ENCODE assay signal across 21 cellular contexts in the genomic region with DNA sequence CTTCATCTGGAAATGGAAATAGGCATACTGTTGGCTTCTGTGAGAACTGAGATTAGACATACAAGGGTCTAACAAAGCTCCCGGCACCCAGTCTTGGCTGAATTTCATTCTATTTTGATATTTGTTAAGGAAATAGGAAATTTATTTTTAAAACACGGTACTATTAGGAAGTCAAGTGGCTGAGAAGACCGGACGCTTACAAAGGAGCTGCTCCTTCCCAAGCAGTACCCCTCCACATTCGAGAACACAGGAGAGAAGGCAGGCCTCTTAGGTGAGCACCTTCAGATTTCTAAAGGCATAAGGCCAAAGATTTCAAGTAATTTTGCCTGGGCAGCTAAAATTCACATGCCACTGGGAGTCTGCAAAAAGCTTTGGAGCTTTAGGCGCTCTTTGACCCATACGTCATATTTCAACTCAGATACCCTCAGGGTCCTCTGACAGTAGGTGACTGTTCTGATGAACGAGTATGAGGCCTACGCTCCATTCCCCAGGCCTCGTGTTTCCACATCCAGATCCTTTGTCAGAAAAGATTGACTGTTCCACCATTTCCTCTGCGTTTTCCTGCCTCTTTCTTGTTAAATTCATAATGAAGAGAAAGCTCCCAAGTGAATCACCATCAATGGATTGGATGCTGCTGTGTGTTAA.
"Had no signal": no experiment of that assay in that cellular context is flagged by ENCODE, and none has a peak within 500 bp of the region (broad histone marks: within the 10 kb centered on the region; RNA-seq: fewer than 3 reads in every experiment).

No MANE protein-coding gene starts in this region.

- H3K27ac ChIP-seq: psoas muscle, right lobe of liver, thoracic aorta, tibial nerve had no signal

- H3K4me1 ChIP-seq: right lobe of liver had no signal

- H3K27me3 ChIP-seq: gastrocnemius medialis, right lobe of liver, tibial nerve had no signal

- H3K9me3 Mint-ChIP-seq: effector memory CD8-positive, alpha-beta T cell; natural killer cell treated with Interleukin-12 subunit alpha and Interleukin-12 subunit beta and Interleukin-15 and Interleukin-18, amount 100 ng/mL, for 72 hours; stimulated activated naive B cell treated with anti-CD40 and anti-IgM and Interleukin-4, amounts not matched to agents 10 μg/mL and 1 μg/mL and 100 μg/mL, for 72 hours; stimulated activated naive CD8-positive, alpha-beta T cell treated with anti-CD3 and anti-CD28 coated beads, Interleukin-15, Interleukin-2, amounts not matched to agents 100 ng/mL and 50 ng/mL, for 24 hours had no signal

- DNase-seq: cortex of kidney; effector memory CD8-positive, alpha-beta T cell; erythroblast; gastrocnemius medialis; head of caudate nucleus; mammary epithelial cell; mucosa of descending colon; naive B cell; psoas muscle; retina; right lobe of liver; small intestine; stimulated activated CD4-positive, alpha-beta T cell treated with anti-CD3 and anti-CD28 coated beads, Interleukin-15, amount 100 ng/mL, for 24 hours; stimulated activated CD4-positive, alpha-beta T cell treated with anti-CD3 and anti-CD28 coated beads, Interleukin-2, amount 100 ng/mL, for 48 hours; stimulated activated naive B cell treated with anti-CD40 and anti-IgM and Interleukin-4, amounts not matched to agents 10 μg/mL and 1 μg/mL and 100 μg/mL, for 72 hours had no signal

- H3K4me3 ChIP-seq: gastrocnemius medialis, mucosa of descending colon, psoas muscle, right lobe of liver, thoracic aorta, tibial nerve had no signal

- H3K4me3 Mint-ChIP-seq: effector memory CD8-positive, alpha-beta T cell; naive B cell; natural killer cell treated with Interleukin-12 subunit alpha and Interleukin-12 subunit beta and Interleukin-15 and Interleukin-18, amount 100 ng/mL, for 72 hours; stimulated activated naive B cell treated with anti-CD40 and anti-IgM and Interleukin-4, amounts not matched to agents 10 μg/mL and 1 μg/mL and 100 μg/mL, for 72 hours; stimulated activated naive CD8-positive, alpha-beta T cell treated with anti-CD3 and anti-CD28 coated beads, Interleukin-15, Interleukin-2, amounts not matched to agents 100 ng/mL and 50 ng/mL, for 24 hours had no signal

- H3K36me3 ChIP-seq: gastrocnemius medialis, right lobe of liver, thoracic aorta, tibial nerve had no signal

- FAIRE-seq: endometrium, keratinocyte, small intestine had no signal

- H3K36me3 Mint-ChIP-seq: naive B cell; natural killer cell treated with Interleukin-12 subunit alpha and Interleukin-12 subunit beta and Interleukin-15 and Interleukin-18, amount 100 ng/mL, for 72 hours; stimulated activated naive B cell treated with anti-CD40 and anti-IgM and Interleukin-4, amounts not matched to agents 10 μg/mL and 1 μg/mL and 100 μg/mL, for 72 hours had no signal

- H3K27ac Mint-ChIP-seq: effector memory CD8-positive, alpha-beta T cell; naive B cell; natural killer cell treated with Interleukin-12 subunit alpha and Interleukin-12 subunit beta and Interleukin-15 and Interleukin-18, amount 100 ng/mL, for 72 hours; stimulated activated naive B cell treated with anti-CD40 and anti-IgM and Interleukin-4, amounts not matched to agents 10 μg/mL and 1 μg/mL and 100 μg/mL, for 72 hours; stimulated activated naive CD8-positive, alpha-beta T cell treated with anti-CD3 and anti-CD28 coated beads, Interleukin-15, Interleukin-2, amounts not matched to agents 100 ng/mL and 50 ng/mL, for 24 hours had no signal

- H3K4me1 Mint-ChIP-seq: naive B cell; stimulated activated naive B cell treated with anti-CD40 and anti-IgM and Interleukin-4, amounts not matched to agents 10 μg/mL and 1 μg/mL and 100 μg/mL, for 72 hours had no signal

- H3K9me3 ChIP-seq: gastrocnemius medialis, mucosa of descending colon, psoas muscle, right lobe of liver, thoracic aorta, tibial nerve had no signal
